In genomic region chr10:73088304-73088703, GRCh38 we compare ENCODE assay signal across 25 cellular contexts. TPM values are rescaled to one million over a fixed set of nuclear protein-coding genes. Genes with fewer than 3 reads are reported as not detected.
DNase-seq lines count a peak whose midpoint lies in the region; ATAC-seq and TF ChIP-seq lines count a peak whose summit lies in the region.
"Had no signal": no experiment of that assay in that cellular context is flagged by ENCODE, and none has a peak within 500 bp of the region (broad histone marks: within the 10 kb centered on the region; RNA-seq: fewer than 3 reads in every experiment).

No MANE protein-coding gene starts in this region.

- H3K36me3 ChIP-seq in adrenal gland (replicated peaks in 1 of 2) (no peaks in the 10 kb centered on the region), ascending aorta (no peaks in the 10 kb centered on the region)
- H3K36me3 ChIP-seq: transverse colon had no signal

- H3K4me1 Mint-ChIP-seq in osteocyte (ENCODE audit: unreplicated experiment): peaks cover 39% of the 10 kb centered on the region

- H3K27me3 Mint-ChIP-seq in osteocyte (ENCODE audit: unreplicated experiment): no peaks in the 10 kb centered on the region

- peak; percentile 26 for DNase-seq in GM10248 (ENCODE audit: extremely low spot score)
- no peak for DNase-seq in adrenal gland
- no peak for DNase-seq in osteocyte (ENCODE audit: extremely low spot score, unreplicated experiment)
- DNase-seq in coronary artery (ENCODE audit: low spot score): no peak
- DNase-seq in C1 segment of cervical spinal cord (lab: John Stamatoyannopoulos, UW): no peak
- no peak for DNase-seq in ascending aorta (ENCODE audit: low spot score in 2 of 2)
- DNase-seq: activated CD4-positive, alpha-beta T cell treated with anti-CD3 and anti-CD28 coated beads, Interleukin-2, amount 50 U/mL, for 1 hour; activated CD8-positive, alpha-beta memory T cell treated with anti-CD3 and anti-CD28 coated beads, Interleukin-2, amount 50 U/mL, for 4 hours; DMS79; effector memory CD4-positive, alpha-beta T cell; kidney glomerular epithelial cell; NCI-H187 treated with DMSO at 0.1 percent for 48 hours; NCI-H226; NCI-H774; nephron progenitor cell; PC-9; SIG-M5; stimulated activated CD4-positive, alpha-beta T cell treated with anti-CD3 and anti-CD28 coated beads, Interleukin-2, amount 100 ng/mL, for 24 hours; stimulated activated naive CD4-positive, alpha-beta T cell; transverse colon had no signal

- H3K27ac Mint-ChIP-seq in osteocyte (ENCODE audit: unreplicated experiment): peak overlapping the region; percentile 50
- H3K27ac Mint-ChIP-seq: nephron progenitor cell had no signal

- H3K9me3 Mint-ChIP-seq in osteocyte (ENCODE audit: unreplicated experiment): no peaks in the 10 kb centered on the region
- H3K9me3 Mint-ChIP-seq: nephron progenitor cell had no signal

- POLR2A ChIA-PET in GM10248 (lab: Yijun Ruan, JAX): no interaction called here

- CTCF ChIA-PET in GM10248 (lab: Yijun Ruan, JAX): no interaction called here

- peaks cover 2% of the 10 kb centered on the region for H3K36me3 Mint-ChIP-seq in osteocyte (ENCODE audit: unreplicated experiment)

- H3K27ac ChIP-seq in adrenal gland: peak overlapping the region in 4 of 5 donors; percentile 10 to 52 (median 36)
- no peak overlapping the region for H3K27ac ChIP-seq in coronary artery
- no peak overlapping the region for H3K27ac ChIP-seq in ascending aorta
- H3K27ac ChIP-seq: KMS-11, PC-9, skin epidermis, transverse colon had no signal

- ATAC-seq in GM19463 (IDR thresholded peaks at IDR 0.05; ENCODE audit: unreplicated experiment) (peak; percentile 62), GM18907 (IDR thresholded peaks at IDR 0.05; ENCODE audit: unreplicated experiment) (no peak)
- ATAC-seq: esophagus mucosa had no signal

- H3K4me3 Mint-ChIP-seq in osteocyte (ENCODE audit: unreplicated experiment): no peak overlapping the region
- H3K4me3 Mint-ChIP-seq: nephron progenitor cell had no signal

- TF ChIP-seq CTCF in GM10248 (IDR thresholded peaks at IDR 0.05; ENCODE audit: control extremely low read depth, extremely low read depth, low read depth, missing control alignments): no peak
- no peak for TF ChIP-seq CTCF in adrenal gland (IDR thresholded peaks at IDR 0.05)
- no peak for TF ChIP-seq CTCF in osteocyte (IDR thresholded peaks at IDR 0.05)
- TF ChIP-seq CTCF in coronary artery (IDR thresholded peaks at IDR 0.05): no peak
- no peak for TF ChIP-seq CTCF in ascending aorta (IDR thresholded peaks at IDR 0.05)

- H3K4me1 ChIP-seq in adrenal gland (replicated peaks in 1 of 2) (peaks cover 21 to 61% of the 10 kb centered on the region in 2 donors), ascending aorta (peaks cover 2 to 8% of the 10 kb centered on the region in 2 donors)

- H3K9me3 ChIP-seq in adrenal gland (replicated peaks in 1 of 3) (no peaks in the 10 kb centered on the region), ascending aorta (no peaks in the 10 kb centered on the region)
- H3K9me3 ChIP-seq: transverse colon had no signal

- intact Hi-C loops in adrenal gland (cut with DNase I) (no loop called here), ascending aorta (cut with DNase I) (no loop called here)

- no peak for TF ChIP-seq POLR2A in adrenal gland (IDR thresholded peaks at IDR 0.05)

- no peak overlapping the region for H3K4me3 ChIP-seq in adrenal gland
- no peak overlapping the region for H3K4me3 ChIP-seq in coronary artery
- H3K4me3 ChIP-seq in ascending aorta: no peak overlapping the region
- H3K4me3 ChIP-seq: PC-9, skin epidermis, transverse colon had no signal

- H3K27me3 ChIP-seq in adrenal gland (no peaks in the 10 kb centered on the region), ascending aorta (no peaks in the 10 kb centered on the region)
- H3K27me3 ChIP-seq: transverse colon had no signal

RNA-seq across cellular contexts. Expression of gene P4HA1, which starts 8.4 kb away (rescaled TPM):
- total RNA-seq in adrenal gland (100 to 1,000 TPM in 1 of 8 donors, 10 to 100 TPM in 7; 28.2 to 109 (median 52.2) TPM), osteocyte (101 and 103 TPM in 2 replicates), ascending aorta (6.9 TPM)
- polyA plus RNA-seq in adrenal gland: 10 to 100 TPM in 2 of 3 donors, 1 to 10 TPM in 1; 9.2 to 34.7 (median 14.2) TPM

RNA-seq across cellular contexts. Expression of gene NUDT13, which starts 22.0 kb away (rescaled TPM):
- total RNA-seq in adrenal gland (1 to 10 TPM; 1.0 to 5.1 (median 3.1) TPM), osteocyte (2.8 and 3.2 TPM in 2 replicates), ascending aorta (7.6 TPM)
- polyA plus RNA-seq in adrenal gland: 1 to 10 TPM; 2.3 to 6.1 (median 2.7) TPM

Comparison
In these comparisons a context has a peak if more than half of its experiments do, and no peak if none do; other contexts are left out.
1. H3K27ac ChIP-seq: peak in adrenal gland (4 of 5); none in coronary artery (0 of 2) and ascending aorta (0 of 2).